ENCODE assay signal across 17 cellular contexts in genomic region chr10:71611131-71611530, GRCh38.
DNase-seq lines count a peak whose midpoint lies in the region; ATAC-seq and TF ChIP-seq lines count a peak whose summit lies in the region.
"Had no signal": no experiment of that assay in that cellular context is flagged by ENCODE, and none has a peak within 500 bp of the region (broad histone marks: within the 10 kb centered on the region; RNA-seq: fewer than 3 reads in every experiment).

No MANE protein-coding gene starts in this region.

- H3K79me1 ChIP-seq in mesendoderm (ENCODE audit: low read length), result no peaks in the 10 kb centered on the region

- H3K27me3 Mint-ChIP-seq in progenitor cell of endocrine pancreas, result peaks cover 20% of the 10 kb centered on the region

- H2AK5ac ChIP-seq in mesendoderm (ENCODE audit: low read length), result no peak overlapping the region

- no peak overlapping the region for H2BK15ac ChIP-seq in mesendoderm (replicated peaks; ENCODE audit: low read depth)

- TF ChIP-seq CTCF in PC-9 (conservative IDR thresholded peaks at IDR 0.05) (no peak), dorsolateral prefrontal cortex (IDR thresholded peaks at IDR 0.05 in 54 of 56, conservative IDR thresholded peaks at IDR 0.05 in 2 of 56; ENCODE audit: low read depth in 1 of 56, partially characterized antibody in 56 of 56) (no peak), progenitor cell of endocrine pancreas (IDR thresholded peaks at IDR 0.05; ENCODE audit: unreplicated experiment) (no peak), osteoblast (IDR thresholded peaks at IDR 0.05; ENCODE audit: extremely low read depth, low read depth, low read length) (no peak)

- H3K4me3 Mint-ChIP-seq in progenitor cell of endocrine pancreas (ENCODE audit: low read depth), result no peak overlapping the region
- H3K4me3 Mint-ChIP-seq: B cell; CD4-positive, alpha-beta memory T cell had no signal

- intact Hi-C loops in PC-9 (cut with micrococcal nuclease; ENCODE audit: unreplicated experiment) (loop anchor here (5.0 kb wide), 1 partner anchor 214 kb away; the partner anchor contains the start of gene CDH23), dorsolateral prefrontal cortex (cut with DNase I) (loop anchor here in 1 of 2 donors (10.0 kb wide), 1 partner anchor 154 kb away; no protein-coding TSS in a partner anchor)

- POLR2A ChIA-PET in PC-9 (lab: Charles Lee; ENCODE audit: unreplicated experiment), result interaction anchor here (0.6 kb wide), 1 partner anchor 229 kb away, joined by 3 read pairs; no protein-coding TSS in a partner anchor

- no peak overlapping the region for H2AFZ ChIP-seq in PC-9
- H2AFZ ChIP-seq in osteoblast (ENCODE audit: low read length), result no peak overlapping the region

- H3K36me3 ChIP-seq in PC-9 (ENCODE audit: low read depth), result no peaks in the 10 kb centered on the region
- H3K36me3 ChIP-seq in mesendoderm (ENCODE audit: control insufficient read depth, insufficient read depth, low read length), result no peaks in the 10 kb centered on the region
- H3K36me3 ChIP-seq in osteoblast (ENCODE audit: insufficient read depth, low read length), result no peaks in the 10 kb centered on the region
- H3K36me3 ChIP-seq: HAP-1, SJSA1 had no signal

- H3K23ac ChIP-seq in mesendoderm (ENCODE audit: low read length), result no peak overlapping the region

- no peaks in the 10 kb centered on the region for H3K4me1 Mint-ChIP-seq in progenitor cell of endocrine pancreas (ENCODE audit: low read depth)

- no peaks in the 10 kb centered on the region for H3K36me3 Mint-ChIP-seq in progenitor cell of endocrine pancreas (ENCODE audit: insufficient read depth)
- H3K36me3 Mint-ChIP-seq: CD4-positive, alpha-beta memory T cell had no signal

- peak overlapping the region; percentile 39 for H3K56ac ChIP-seq in mesendoderm (ENCODE audit: low read length)

- H3K18ac ChIP-seq in mesendoderm (ENCODE audit: low read length), result no peak overlapping the region

- H3K79me2 ChIP-seq in PC-9 (ENCODE audit: low read depth) (peaks cover 11% of the 10 kb centered on the region), mesendoderm (ENCODE audit: control insufficient read depth, insufficient read depth, low read length) (no peaks in the 10 kb centered on the region), osteoblast (ENCODE audit: insufficient read depth, low read length) (no peaks in the 10 kb centered on the region)

- peak overlapping the region; percentile 52 for H3K27ac Mint-ChIP-seq in progenitor cell of endocrine pancreas
- H3K27ac Mint-ChIP-seq: B cell; CD4-positive, alpha-beta memory T cell had no signal

- H4K20me1 ChIP-seq in PC-9 (ENCODE audit: insufficient read depth), result no peaks in the 10 kb centered on the region
- no peaks in the 10 kb centered on the region for H4K20me1 ChIP-seq in osteoblast (ENCODE audit: insufficient read depth, low read length)

- DNase-seq in PC-9 (no peak), dorsolateral prefrontal cortex (peak in 9 of 10 donors; percentile 36 to 71 (median 66)), mesendoderm (no peak), progenitor cell of endocrine pancreas (ENCODE audit: low spot score, unreplicated experiment) (no peak), CD1c-positive myeloid dendritic cell (ENCODE audit: extremely low spot score) (no peak), osteoblast (ENCODE audit: insufficient read length, low spot score, missing footprints) (no peak), NCI-H526 treated with DMSO at 0.1 percent for 48 hours (lab: John Stamatoyannopoulos, UW) (no peak)
- DNase-seq: CD4-positive, alpha-beta memory T cell; DND-41; GF-D8; NCI-H187 treated with DMSO at 0.1 percent for 48 hours; OCI-M1 had no signal

- H3K27me3 ChIP-seq in PC-9 (ENCODE audit: insufficient read depth, low read depth) (no peaks in the 10 kb centered on the region), dorsolateral prefrontal cortex (no peaks in the 10 kb centered on the region), mesendoderm (ENCODE audit: insufficient read depth, low read length, poor library complexity) (no peaks in the 10 kb centered on the region), osteoblast (ENCODE audit: insufficient read depth, low read length) (peaks cover 14% of the 10 kb centered on the region)
- H3K27me3 ChIP-seq: SJSA1 had no signal

- no CpG with 5 or more reads among the region's 5 CpGs for WGBS in mesendoderm (ENCODE audit: extremely low coverage, insufficient coverage, low lambda C conversion rate)

- H3K4me1 ChIP-seq in PC-9 (replicated peaks; ENCODE audit: insufficient read depth) (peaks cover 46% of the 10 kb centered on the region), mesendoderm (ENCODE audit: control insufficient read depth, low read depth, low read length) (peaks cover 3% of the 10 kb centered on the region), osteoblast (ENCODE audit: insufficient read depth, low read length) (peaks cover 6% of the 10 kb centered on the region)
- H3K4me1 ChIP-seq: HAP-1 had no signal

- H3K9me3 ChIP-seq in PC-9 (ENCODE audit: insufficient read depth, low read depth), result no peaks in the 10 kb centered on the region
- H3K9me3 ChIP-seq in osteoblast (ENCODE audit: low read depth, low read length), result no peaks in the 10 kb centered on the region
- H3K9me3 ChIP-seq: HAP-1, SJSA1 had no signal

- no peak for ATAC-seq in HG03280 (IDR thresholded peaks at IDR 0.05; ENCODE audit: unreplicated experiment)

- H2BK120ac ChIP-seq in mesendoderm (ENCODE audit: low read depth, low read length), result no peak overlapping the region

- H3K9me3 Mint-ChIP-seq in progenitor cell of endocrine pancreas (ENCODE audit: low read depth), result no peaks in the 10 kb centered on the region
- H3K9me3 Mint-ChIP-seq: CD4-positive, alpha-beta memory T cell had no signal

- no peak overlapping the region for H4K8ac ChIP-seq in mesendoderm (ENCODE audit: low read depth, low read length)

- no peak overlapping the region for H3K9ac ChIP-seq in mesendoderm (ENCODE audit: low read length)

- peak overlapping the region; percentile 65 for H3K27ac ChIP-seq in PC-9
- peak overlapping the region in 34 of 59 donors; percentile 1 to 76 (median 45) for H3K27ac ChIP-seq in dorsolateral prefrontal cortex
- H3K27ac ChIP-seq in mesendoderm (ENCODE audit: low read depth, low read length), result no peak overlapping the region
- no peak overlapping the region for H3K27ac ChIP-seq in osteoblast (ENCODE audit: low read depth, low read length)
- H3K27ac ChIP-seq: RWPE1, SJSA1 had no signal

- H3K4me3 ChIP-seq in PC-9, result no peak overlapping the region
- no peak overlapping the region for H3K4me3 ChIP-seq in dorsolateral prefrontal cortex
- H3K4me3 ChIP-seq in mesendoderm (ENCODE audit: low read length), result no peak overlapping the region
- no peak overlapping the region for H3K4me3 ChIP-seq in osteoblast (ENCODE audit: insufficient read depth, low read length)
- H3K4me3 ChIP-seq: HAP-1, SJSA1 had no signal

- BruUV-seq in PC-9 (replicated peaks; lab: Mats Ljungman, UMichigan), result no TSS peak

- no peaks in the 10 kb centered on the region for H3K9me2 ChIP-seq in PC-9 (ENCODE audit: insufficient read depth)

- no peak overlapping the region for H2BK5ac ChIP-seq in mesendoderm (ENCODE audit: low read length)

- H4K5ac ChIP-seq in mesendoderm (ENCODE audit: low read length), result no peak overlapping the region

- CTCF ChIA-PET in PC-9 (lab: Charles Lee), result interaction anchor here (0.6 to 1.2 kb wide), 3 partner anchors 98 to 203 kb away, joined by 3 to 6 read pairs (median 4); no protein-coding TSS in a partner anchor

- H3F3A ChIP-seq in PC-9 (ENCODE audit: insufficient read depth, low read depth), result peaks cover 17% of the 10 kb centered on the region; the same call in 1 of the 2 replicates

- H3K4me2 ChIP-seq in PC-9 (peak overlapping the region; percentile 47; the same call in 1 of the 2 replicates), mesendoderm (ENCODE audit: low read length) (no peak overlapping the region), osteoblast (ENCODE audit: insufficient read depth, low read length) (no peak overlapping the region)

- no peak overlapping the region for H3K4ac ChIP-seq in mesendoderm (ENCODE audit: low read depth, low read length)

Comparison
In these comparisons a context has a peak if more than half of its experiments do, and no peak if none do; other contexts are left out.
1. DNase-seq: peak in dorsolateral prefrontal cortex (9 of 10); none in PC-9 (0 of 2), mesendoderm (single experiment), progenitor cell of endocrine pancreas (single experiment), CD1c-positive myeloid dendritic cell (single experiment), osteoblast (single experiment) and NCI-H526 treated with DMSO at 0.1 percent for 48 hours (single experiment).
2. H3K27ac ChIP-seq: peak in PC-9 (single experiment) and dorsolateral prefrontal cortex (34 of 59); none in mesendoderm (single experiment) and osteoblast (single experiment).